29 cellular contexts compared by ENCODE assay signal in genomic region chr17:30148376-30148775, GRCh38. TPM values are rescaled to one million over a fixed set of nuclear protein-coding genes. Genes with fewer than 3 reads are reported as not detected.
DNase-seq lines count a peak whose midpoint lies in the region; ATAC-seq, FAIRE-seq and TF ChIP-seq lines count a peak whose summit lies in the region.
"Had no signal": no experiment of that assay in that cellular context is flagged by ENCODE, and none has a peak within 500 bp of the region (broad histone marks: within the 10 kb centered on the region; RNA-seq: fewer than 3 reads in every experiment).

No MANE protein-coding gene starts in this region.

- H3K27ac Mint-ChIP-seq in CD8-positive, alpha-beta memory T cell: peak overlapping the region in 6 of 8 donors; percentile 0 to 60 (median 22)
- 0 out of 2 replicates have a peak overlapping the region, but pooled peaks have one; percentile 22 for H3K27ac Mint-ChIP-seq in HFFc6
- peak overlapping the region; percentile 29 for H3K27ac Mint-ChIP-seq in activated T-helper 17 cell treated with anti-CD3 and anti-CD28 coated beads, Interleukin-2, amount 50 U/mL, for 72 hours
- H3K27ac Mint-ChIP-seq: activated naive CD4-positive, alpha-beta T cell treated with anti-CD3 and anti-CD28 coated beads, Interleukin-2, amount 10 ng/mL, durations not matched to agents 7 days and 5 days had no signal

- FAIRE-seq in keratinocyte (lab: Jason Lieb, UNC): peak; percentile 9
- FAIRE-seq: GM12892 had no signal

- H4K20me1 ChIP-seq in keratinocyte (ENCODE audit: control insufficient read depth, extremely low read depth, insufficient read depth, low read length) (peaks cover 4% of the 10 kb centered on the region), osteoblast (ENCODE audit: insufficient read depth, low read length) (peaks cover 29% of the 10 kb centered on the region)

- CTCF ChIA-PET in CD8-positive, alpha-beta memory T cell (lab: Charles Lee): no interaction called here

- no peak for DNase-seq in CD8-positive, alpha-beta memory T cell
- no peak for DNase-seq in HFFc6
- no peak for DNase-seq in keratinocyte (ENCODE audit: low read depth, low spot score)
- no peak for DNase-seq in osteoblast (ENCODE audit: insufficient read length, low spot score, missing footprints)
- no peak for DNase-seq in activated CD4-positive, alpha-beta T cell treated with anti-CD3 and anti-CD28 coated beads, Interleukin-2, amount 50 U/mL, for 1 hour
- DNase-seq in NCI-H1048 (lab: John Stamatoyannopoulos, UW): no peak
- DNase-seq: activated CD4-positive, alpha-beta T cell treated with anti-CD3 and anti-CD28 coated beads for 4 hours; activated CD8-positive, alpha-beta memory T cell treated with anti-CD3 and anti-CD28 coated beads for 24 hours; activated naive CD4-positive, alpha-beta T cell treated with anti-CD3 and anti-CD28 coated beads, Interleukin-2, amount 10 ng/mL, durations not matched to agents 7 days and 5 days; activated T-cell treated with anti-CD3 and anti-CD28 coated beads, Interleukin-2, amount 50 U/mL, for 1 hour; amniotic stem cell; DMS 273 treated with DMSO at 0.1 percent for 48 hours; H7; KG1; kidney glomerular epithelial cell; lower lobe of right lung; NCI-H1417 treated with DMSO at 0.1 percent for 48 hours; NCI-H2081; NCI-H446; NCI-H774; right cardiac atrium; SK-N-SH; T-helper 2 cell; upper lobe of left lung had no signal

- no peaks in the 10 kb centered on the region for H3K36me3 ChIP-seq in CD8-positive, alpha-beta memory T cell (ENCODE audit: insufficient read depth, low read length)
- no peaks in the 10 kb centered on the region for H3K36me3 ChIP-seq in keratinocyte (ENCODE audit: control insufficient read depth in 2 of 2, extremely low read depth in 1 of 2, insufficient read depth in 2 of 2, low read length in 2 of 2)
- peaks cover 13% of the 10 kb centered on the region for H3K36me3 ChIP-seq in osteoblast (ENCODE audit: insufficient read depth, low read length)

- H2AFZ ChIP-seq in keratinocyte (ENCODE audit: control insufficient read depth, low read length) (no peak overlapping the region), osteoblast (ENCODE audit: low read length) (no peak overlapping the region)
- H2AFZ ChIP-seq: parathyroid adenoma had no signal

- H3K27ac ChIP-seq in CD8-positive, alpha-beta memory T cell (ENCODE audit: low read depth, low read length): no peak overlapping the region
- H3K27ac ChIP-seq in keratinocyte (ENCODE audit: control insufficient read depth, insufficient read depth, low read length) (no peak overlapping the region), osteoblast (ENCODE audit: low read depth, low read length) (no peak overlapping the region)
- H3K27ac ChIP-seq: C4-2B, lower lobe of right lung, parathyroid adenoma, upper lobe of left lung had no signal

- H3K9me3 ChIP-seq in CD8-positive, alpha-beta memory T cell (ENCODE audit: low read length): no peaks in the 10 kb centered on the region
- H3K9me3 ChIP-seq in keratinocyte (ENCODE audit: control insufficient read depth, low read depth, low read length) (no peaks in the 10 kb centered on the region), osteoblast (ENCODE audit: low read depth, low read length) (no peaks in the 10 kb centered on the region)
- H3K9me3 ChIP-seq: lower lobe of right lung, SK-N-SH, upper lobe of left lung had no signal

- H3K4me3 Mint-ChIP-seq in CD8-positive, alpha-beta memory T cell: no peak overlapping the region
- H3K4me3 Mint-ChIP-seq in HFFc6: no peak overlapping the region
- no peak overlapping the region for H3K4me3 Mint-ChIP-seq in activated T-helper 17 cell treated with anti-CD3 and anti-CD28 coated beads, Interleukin-2, amount 50 U/mL, for 72 hours
- H3K4me3 Mint-ChIP-seq: activated naive CD4-positive, alpha-beta T cell treated with anti-CD3 and anti-CD28 coated beads, Interleukin-2, amount 10 ng/mL, durations not matched to agents 7 days and 5 days; neural crest cell had no signal

- H3K9me3 Mint-ChIP-seq in CD8-positive, alpha-beta memory T cell: no peaks in the 10 kb centered on the region
- no peaks in the 10 kb centered on the region for H3K9me3 Mint-ChIP-seq in HFFc6
- H3K9me3 Mint-ChIP-seq in activated T-helper 17 cell treated with anti-CD3 and anti-CD28 coated beads, Interleukin-2, amount 50 U/mL, for 72 hours: no peaks in the 10 kb centered on the region
- H3K9me3 Mint-ChIP-seq: activated naive CD4-positive, alpha-beta T cell treated with anti-CD3 and anti-CD28 coated beads, Interleukin-2, amount 10 ng/mL, durations not matched to agents 7 days and 5 days; neural crest cell had no signal

- TF ChIP-seq CTCF in HFFc6 (IDR thresholded peaks at IDR 0.05) (no peak), keratinocyte (optimal IDR thresholded peaks at IDR 0.05 in 1 of 3, IDR thresholded peaks at IDR 0.05 in 1 of 3, conservative IDR thresholded peaks at IDR 0.05 in 1 of 3; ENCODE audit: extremely low read depth in 1 of 3, insufficient read depth in 2 of 3, low read length in 3 of 3) (no peak), osteoblast (IDR thresholded peaks at IDR 0.05; ENCODE audit: extremely low read depth, low read depth, low read length) (no peak)

- dilution Hi-C loops in keratinocyte (cut with MboI; ENCODE audit: extremely low pct_ligation_motif_present, low sequenced_read_pairs): no loop called here

- H3K27me3 ChIP-seq in CD8-positive, alpha-beta memory T cell (ENCODE audit: insufficient read depth, low read length, poor library complexity, severe bottlenecking): no peaks in the 10 kb centered on the region
- H3K27me3 ChIP-seq in keratinocyte (ENCODE audit: control insufficient read depth, extremely low read depth, insufficient read depth, low read length): no peaks in the 10 kb centered on the region
- no peaks in the 10 kb centered on the region for H3K27me3 ChIP-seq in osteoblast (ENCODE audit: insufficient read depth, low read length)
- H3K27me3 ChIP-seq: upper lobe of left lung had no signal

- H3K4me1 ChIP-seq in CD8-positive, alpha-beta memory T cell (ENCODE audit: insufficient read depth, low read length): no peaks in the 10 kb centered on the region
- H3K4me1 ChIP-seq in keratinocyte (ENCODE audit: control insufficient read depth, extremely low read depth, insufficient read depth, low read length): peaks cover 6% of the 10 kb centered on the region
- H3K4me1 ChIP-seq in osteoblast (ENCODE audit: insufficient read depth, low read length): no peaks in the 10 kb centered on the region
- H3K4me1 ChIP-seq: lower lobe of right lung, parathyroid adenoma, upper lobe of left lung had no signal

- no peak for ATAC-seq in activated T-helper 17 cell treated with anti-CD3 and anti-CD28 coated beads, Interleukin-2, amount 50 U/mL, for 72 hours (replicated peaks)
- ATAC-seq: lower lobe of right lung, right cardiac atrium had no signal

- H3K4me2 ChIP-seq in keratinocyte (ENCODE audit: control insufficient read depth, extremely low read depth, insufficient read depth, low read depth, low read length) (no peak overlapping the region), osteoblast (ENCODE audit: insufficient read depth, low read length) (no peak overlapping the region)
- H3K4me2 ChIP-seq: SK-N-SH had no signal

- POLR2A ChIA-PET in CD8-positive, alpha-beta memory T cell (lab: Charles Lee): no interaction called here

- H3K79me2 ChIP-seq in keratinocyte (ENCODE audit: control insufficient read depth, insufficient read depth, low read length): peaks cover 37% of the 10 kb centered on the region
- peaks cover 88% of the 10 kb centered on the region for H3K79me2 ChIP-seq in osteoblast (ENCODE audit: insufficient read depth, low read length)

- peaks cover 18 to 45% (median 34%) of the 10 kb centered on the region in 3 donors for H3K4me1 Mint-ChIP-seq in CD8-positive, alpha-beta memory T cell
- H3K4me1 Mint-ChIP-seq in HFFc6 (ENCODE audit: low read depth): peaks cover 8% of the 10 kb centered on the region
- peaks cover 9% of the 10 kb centered on the region for H3K4me1 Mint-ChIP-seq in activated T-helper 17 cell treated with anti-CD3 and anti-CD28 coated beads, Interleukin-2, amount 50 U/mL, for 72 hours
- H3K4me1 Mint-ChIP-seq: activated naive CD4-positive, alpha-beta T cell treated with anti-CD3 and anti-CD28 coated beads, Interleukin-2, amount 10 ng/mL, durations not matched to agents 7 days and 5 days; neural crest cell had no signal

- no peak overlapping the region for H3K4me3 ChIP-seq in CD8-positive, alpha-beta memory T cell (ENCODE audit: low read length)
- H3K4me3 ChIP-seq in keratinocyte (ENCODE audit: control insufficient read depth in 2 of 3, extremely low read depth in 1 of 3, insufficient read depth in 2 of 3, low read depth in 1 of 3, low read length in 3 of 3): no peak overlapping the region
- no peak overlapping the region for H3K4me3 ChIP-seq in osteoblast (ENCODE audit: insufficient read depth, low read length)
- H3K4me3 ChIP-seq: lower lobe of right lung, upper lobe of left lung had no signal

- H3K36me3 Mint-ChIP-seq in CD8-positive, alpha-beta memory T cell: peaks cover 0 to 18% (median 8%) of the 10 kb centered on the region in 3 donors
- peaks cover 14% of the 10 kb centered on the region for H3K36me3 Mint-ChIP-seq in HFFc6 (ENCODE audit: low read depth)
- H3K36me3 Mint-ChIP-seq in activated T-helper 17 cell treated with anti-CD3 and anti-CD28 coated beads, Interleukin-2, amount 50 U/mL, for 72 hours (ENCODE audit: low read depth): peaks cover 54% of the 10 kb centered on the region

- H3K9me1 ChIP-seq in keratinocyte (ENCODE audit: control insufficient read depth, extremely low read depth, insufficient read depth, low read length): no peaks in the 10 kb centered on the region

- H3K9ac ChIP-seq in keratinocyte (ENCODE audit: control insufficient read depth, extremely low read depth, insufficient read depth, low read length): no peak overlapping the region
- H3K9ac ChIP-seq: parathyroid adenoma, SK-N-SH had no signal

- no peaks in the 10 kb centered on the region for H3K27me3 Mint-ChIP-seq in CD8-positive, alpha-beta memory T cell
- no peaks in the 10 kb centered on the region for H3K27me3 Mint-ChIP-seq in HFFc6 (ENCODE audit: insufficient read depth)
- H3K27me3 Mint-ChIP-seq in activated T-helper 17 cell treated with anti-CD3 and anti-CD28 coated beads, Interleukin-2, amount 50 U/mL, for 72 hours: no peaks in the 10 kb centered on the region
- H3K27me3 Mint-ChIP-seq: activated naive CD4-positive, alpha-beta T cell treated with anti-CD3 and anti-CD28 coated beads, Interleukin-2, amount 10 ng/mL, durations not matched to agents 7 days and 5 days had no signal

RNA-seq across cellular contexts. Expression of gene NSRP1, which starts 31.8 kb away (rescaled TPM):
- total RNA-seq in CD8-positive, alpha-beta memory T cell: 10 to 100 TPM; 26.8 to 27.9 TPM
- polyA plus RNA-seq in CD8-positive, alpha-beta memory T cell: 38.4 TPM
- 10 to 100 TPM; 19.4 to 28.1 (median 27.0) TPM for total RNA-seq in HFFc6 (2021; fragmentation: NEBNext Ultra II Directional; extraction: Animal tissue kit (Norgen Biotek cat#: 25700))
- 10 to 100 TPM; 29.8 to 39.5 TPM for total RNA-seq in activated T-helper 17 cell treated with anti-CD3 and anti-CD28 coated beads, Interleukin-2, amount 50 U/mL, for 72 hours
- polyA plus RNA-seq in keratinocyte: 9.0 to 12.7 TPM (median 10.1 TPM) in 3 replicates
- polyA plus RNA-seq in keratinocyte (2011; ENCODE audit: low read depth): 101 TPM
- 10.5 and 13.6 TPM in 2 replicates for polyA plus RNA-seq in keratinocyte (2011; cell fraction: cytosol; rRNA removed)
- 19.0 and 21.3 TPM in 2 replicates for polyA plus RNA-seq in keratinocyte (2011; cell fraction: nucleus; rRNA removed)
- polyA plus RNA-seq in keratinocyte (2012; ENCODE audit: low replicate concordance): 25.5 and 27.5 TPM in 2 replicates
- polyA minus RNA-seq in keratinocyte: 0.82 to 8.0 TPM (median 6.3 TPM) in 3 replicates
- 3.8 TPM for polyA minus RNA-seq in keratinocyte (2011; cell fraction: cytosol; rRNA and poly(A)+ RNA removed)
- polyA minus RNA-seq in keratinocyte (2011; cell fraction: nucleus; rRNA and poly(A)+ RNA removed): 9.0 and 15.6 TPM in 2 replicates
- 11.2 and 12.7 TPM in 2 replicates for total RNA-seq in osteoblast
